In the genomic region with DNA sequence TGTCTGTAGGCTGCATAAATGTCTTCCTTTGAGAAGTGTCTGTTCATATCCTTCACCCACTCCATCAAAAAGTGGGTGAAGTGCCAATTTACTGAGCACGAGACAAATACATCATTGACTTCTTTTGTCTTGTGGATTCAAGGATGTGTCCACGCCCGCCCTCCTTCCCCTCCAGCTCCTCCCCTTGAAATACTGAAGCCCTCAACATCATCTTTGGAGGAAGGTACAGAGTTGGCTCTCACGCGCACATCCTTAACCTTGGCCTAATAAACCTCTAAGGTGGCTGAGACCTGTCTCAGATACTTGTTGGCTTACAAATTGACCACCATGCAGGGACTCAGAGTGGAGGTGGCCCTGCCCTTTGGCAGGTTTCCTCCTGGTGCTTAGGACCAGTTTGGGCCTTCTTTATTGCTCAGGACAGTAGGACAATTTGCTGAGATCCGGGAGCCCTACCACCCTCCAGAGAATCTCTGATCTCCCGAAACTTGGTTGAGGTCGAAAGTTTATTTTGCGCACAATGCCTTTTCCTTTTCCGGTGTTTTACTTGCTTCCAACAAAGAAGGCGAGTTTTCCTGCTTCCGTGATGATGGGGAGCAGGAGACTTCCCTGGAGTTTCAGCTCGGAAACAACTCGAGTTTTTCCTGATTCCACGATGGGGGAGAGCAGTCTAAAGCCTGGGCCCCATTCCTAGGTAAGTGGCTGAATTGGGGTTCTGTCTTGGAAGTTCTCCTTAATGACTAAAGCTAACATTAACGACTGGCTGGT, we compare ENCODE assay signal across 28 cellular contexts.
"Had no signal": no experiment of that assay in that cellular context is flagged by ENCODE, and none has a peak within 500 bp of the region (broad histone marks: within the 10 kb centered on the region; RNA-seq: fewer than 3 reads in every experiment).

No MANE protein-coding gene starts in this region.

- H3K4me3 ChIP-seq: ascending aorta, hepatocyte, mucosa of descending colon, pancreas, prostate gland, stomach, suprapubic skin, tibial nerve had no signal

- H3K27ac ChIP-seq: ascending aorta, brain microvascular endothelial cell, hepatocyte, pancreas, prostate gland, stomach, suprapubic skin, tibial nerve had no signal

- H3K9me3 Mint-ChIP-seq: activated T-cell treated with anti-CD3 and anti-CD28 coated beads, Interleukin-2, amount 50 U/mL, for 72 hours had no signal

- ATAC-seq: activated CD4-positive, alpha-beta T cell treated with anti-CD3 and anti-CD28 coated beads for 36 hours; activated T-cell treated with anti-CD3 and anti-CD28 coated beads, Interleukin-2, amount 50 U/mL, for 72 hours; esophagus mucosa; left colon; mucosa of descending colon; pancreas; stimulated activated naive B cell treated with anti-CD40 and anti-IgM and Interleukin-4, amounts not matched to agents 10 μg/mL and 1 μg/mL and 100 μg/mL, for 72 hours had no signal

- H3K27ac Mint-ChIP-seq: activated CD4-positive, alpha-beta T cell treated with anti-CD3 and anti-CD28 coated beads for 36 hours; activated naive CD8-positive, alpha-beta T cell; activated T-cell treated with anti-CD3 and anti-CD28 coated beads, Interleukin-2, amount 50 U/mL, for 72 hours; endodermal cell; stimulated activated naive B cell treated with anti-CD40 and anti-IgM and Interleukin-4, amounts not matched to agents 10 μg/mL and 1 μg/mL and 100 μg/mL, for 72 hours had no signal

- H3K4me1 Mint-ChIP-seq: endodermal cell; stimulated activated naive B cell treated with anti-CD40 and anti-IgM and Interleukin-4, amounts not matched to agents 10 μg/mL and 1 μg/mL and 100 μg/mL, for 72 hours had no signal

- H3K36me3 ChIP-seq: ascending aorta, brain microvascular endothelial cell, pancreas, prostate gland, suprapubic skin had no signal

- H3K27me3 Mint-ChIP-seq: activated CD4-positive, alpha-beta T cell treated with anti-CD3 and anti-CD28 coated beads for 36 hours; activated naive CD8-positive, alpha-beta T cell; stimulated activated naive B cell treated with anti-CD40 and anti-IgM and Interleukin-4, amounts not matched to agents 10 μg/mL and 1 μg/mL and 100 μg/mL, for 72 hours had no signal

- H2AFZ ChIP-seq: hepatocyte had no signal

- H3K4me3 Mint-ChIP-seq: activated CD4-positive, alpha-beta T cell treated with anti-CD3 and anti-CD28 coated beads for 36 hours; activated naive CD8-positive, alpha-beta T cell; activated T-cell treated with anti-CD3 and anti-CD28 coated beads, Interleukin-2, amount 50 U/mL, for 72 hours; endodermal cell; stimulated activated naive B cell treated with anti-CD40 and anti-IgM and Interleukin-4, amounts not matched to agents 10 μg/mL and 1 μg/mL and 100 μg/mL, for 72 hours had no signal

- H3K27me3 ChIP-seq: ascending aorta, brain microvascular endothelial cell, hepatocyte, pancreas, stomach, suprapubic skin, tibial nerve had no signal

- H3K4me2 ChIP-seq: hepatocyte had no signal

- H3K4me1 ChIP-seq: ascending aorta, pancreas, prostate gland, stomach, suprapubic skin, tibial nerve had no signal

- H3K9me3 ChIP-seq: ascending aorta, mucosa of descending colon, pancreas, prostate gland, stomach, suprapubic skin, tibial nerve had no signal

- H3K79me2 ChIP-seq: hepatocyte had no signal

- H3K36me3 Mint-ChIP-seq: activated naive CD8-positive, alpha-beta T cell had no signal

- DNase-seq: activated CD4-positive, alpha-beta T cell treated with anti-CD3 and anti-CD28 coated beads for 36 hours; activated CD4-positive, alpha-beta T cell treated with anti-CD3 and anti-CD28 coated beads, Interleukin-2, amount 50 U/mL, for 4 hours; activated CD4-positive, CD25-positive, alpha-beta regulatory T cell; activated naive CD4-positive, alpha-beta T cell; activated T-cell treated with anti-CD3 and anti-CD28 coated beads for 4 hours; activated T-cell treated with anti-CD3 and anti-CD28 coated beads, Interleukin-2, amount 50 U/mL, for 72 hours; brain microvascular endothelial cell; caudate nucleus; endodermal cell; foreskin fibroblast; left colon; mucosa of descending colon; nucleus accumbens; retina; stimulated activated CD4-positive, alpha-beta T cell treated with anti-CD3 and anti-CD28 coated beads, Interleukin-15, amount 100 ng/mL, for 24 hours; stimulated activated CD4-positive, alpha-beta T cell treated with anti-CD3 and anti-CD28 coated beads, Interleukin-2, amount 100 ng/mL, for 24 hours; stimulated activated naive B cell treated with anti-CD40 and anti-IgM and Interleukin-4, amounts not matched to agents 10 μg/mL and 1 μg/mL and 100 μg/mL, for 72 hours; stomach had no signal

- FAIRE-seq: keratinocyte, pancreas, urothelium cell line had no signal
